In genomic region chr2:139814458-139814857, GRCh38 we compare ENCODE assay signal across 8 cellular contexts.
"Had no signal": no experiment of that assay in that cellular context is flagged by ENCODE, and none has a peak within 500 bp of the region (broad histone marks: within the 10 kb centered on the region; RNA-seq: fewer than 3 reads in every experiment).

No MANE protein-coding gene starts in this region.

- FAIRE-seq: HepG2 had no signal

- H3K4me3 ChIP-seq: GM23248, HAP-1 had no signal

- H3K36me3 ChIP-seq: HAP-1 had no signal

- ATAC-seq: HCT116, HepG2 had no signal

- H3K27ac ChIP-seq: GM23248, HL-60 had no signal

- H3K9me3 ChIP-seq: HAP-1 had no signal

- DNase-seq: GM23248, GOT3, H7, HFFc6 had no signal

- H3K4me1 ChIP-seq: HAP-1 had no signal

- H3K9ac ChIP-seq: GM23248 had no signal
